23 cellular contexts compared by ENCODE assay signal in the genomic region with DNA sequence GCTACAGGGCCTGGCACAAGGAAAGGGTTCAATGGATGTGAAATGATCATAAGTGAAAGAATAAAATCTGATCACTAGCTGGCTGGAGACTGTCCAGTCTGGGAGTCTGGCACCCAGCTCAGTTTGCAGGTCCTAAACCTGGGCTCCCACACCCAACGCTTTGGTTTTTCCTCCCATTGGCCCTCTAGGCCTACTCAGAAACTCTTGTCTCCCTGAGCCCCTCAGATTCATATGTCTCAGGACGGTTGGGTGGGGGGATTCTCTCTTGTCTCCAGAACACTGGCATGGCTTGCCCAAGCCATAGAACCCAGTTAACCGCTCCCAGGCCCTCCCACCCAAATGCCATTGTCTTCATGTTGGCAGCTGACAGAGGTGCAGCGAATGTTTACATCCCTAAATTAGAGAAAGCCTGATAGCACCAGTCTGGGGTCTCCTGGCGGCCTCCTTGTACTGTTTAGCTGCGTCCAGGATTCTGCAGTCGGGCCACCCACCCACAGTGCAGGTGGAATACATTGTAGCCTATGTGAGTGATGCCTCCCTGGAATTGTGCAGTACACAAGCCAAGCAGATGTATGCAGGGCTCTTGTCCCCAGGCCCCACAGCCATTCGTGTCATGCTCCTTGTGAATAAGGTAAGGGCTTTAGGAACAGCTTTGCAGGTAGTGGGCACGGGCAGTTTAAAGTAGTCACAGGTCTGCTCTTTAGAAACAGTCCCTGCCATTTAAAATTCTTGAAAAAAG.
DNase-seq lines count a peak whose midpoint lies in the region; ATAC-seq and TF ChIP-seq lines count a peak whose summit lies in the region.
"Had no signal": no experiment of that assay in that cellular context is flagged by ENCODE, and none has a peak within 500 bp of the region (broad histone marks: within the 10 kb centered on the region; RNA-seq: fewer than 3 reads in every experiment).

No MANE protein-coding gene starts in this region.

- H3F3A ChIP-seq in PC-9 (ENCODE audit: insufficient read depth, low read depth), result peaks cover 24% of the 10 kb centered on the region; the same call in 1 of the 2 replicates

- H4K20me1 ChIP-seq in BLaER1, result no peaks in the 10 kb centered on the region
- no peaks in the 10 kb centered on the region for H4K20me1 ChIP-seq in PC-9 (ENCODE audit: insufficient read depth)

- H2AFZ ChIP-seq in PC-9, result no peak overlapping the region

- H3K9me2 ChIP-seq in PC-9 (ENCODE audit: insufficient read depth), result no peaks in the 10 kb centered on the region
- H3K9me2 ChIP-seq: SK-N-SH had no signal

- H3K27ac Mint-ChIP-seq in activated CD8-positive, alpha-beta memory T cell treated with anti-CD3 and anti-CD28 coated beads, Interleukin-2, amount 10 ng/mL, durations not matched to agents 7 days and 5 days, result no peak overlapping the region
- no peak overlapping the region for H3K27ac Mint-ChIP-seq in osteocyte (ENCODE audit: unreplicated experiment)
- H3K27ac Mint-ChIP-seq: CD4-positive, CD25-positive, alpha-beta regulatory T cell had no signal

- DNase-seq in activated CD8-positive, alpha-beta memory T cell treated with anti-CD3 and anti-CD28 coated beads for 24 hours, result peak; percentile 37
- DNase-seq in activated CD8-positive, alpha-beta memory T cell treated with anti-CD3 and anti-CD28 coated beads, Interleukin-2, amount 10 ng/mL, durations not matched to agents 7 days and 5 days, result no peak
- DNase-seq in coronary artery (ENCODE audit: low spot score), result peak; percentile 49
- DNase-seq in osteocyte (ENCODE audit: extremely low spot score, unreplicated experiment), result peak; percentile 62
- no peak for DNase-seq in PC-9
- DNase-seq in NCI-H1092 treated with DMSO at 0.1 percent for 48 hours (lab: John Stamatoyannopoulos, UW), result no peak
- DNase-seq: 8988T; ACHN; BE2C; CD4-positive, CD25-positive, alpha-beta regulatory T cell; DMS153; DND-41; IMR-90; KG1; MG63; NCI-H2081; NCI-H2171; NCI-H226; NCI-H510A; SK-N-SH had no signal

- H3K36me3 Mint-ChIP-seq in activated CD8-positive, alpha-beta memory T cell treated with anti-CD3 and anti-CD28 coated beads, Interleukin-2, amount 10 ng/mL, durations not matched to agents 7 days and 5 days, result no peaks in the 10 kb centered on the region
- no peaks in the 10 kb centered on the region for H3K36me3 Mint-ChIP-seq in osteocyte (ENCODE audit: unreplicated experiment)
- H3K36me3 Mint-ChIP-seq: CD4-positive, CD25-positive, alpha-beta regulatory T cell had no signal

- BruUV-seq in PC-9 (replicated peaks; lab: Mats Ljungman, UMichigan), result no TSS peak

- H3K4me1 ChIP-seq in BLaER1, result peaks cover 72% of the 10 kb centered on the region
- H3K4me1 ChIP-seq in PC-9 (replicated peaks; ENCODE audit: insufficient read depth), result peaks cover 37% of the 10 kb centered on the region

- no peaks in the 10 kb centered on the region for H3K79me2 ChIP-seq in PC-9 (ENCODE audit: low read depth)

- H3K9me3 ChIP-seq in BLaER1 (0 out of 2 replicates have a peak, but pooled peaks cover 5% of the 10 kb centered on the region), PC-9 (ENCODE audit: insufficient read depth, low read depth) (no peaks in the 10 kb centered on the region)
- H3K9me3 ChIP-seq: BE2C, MG63, Peyer's patch, SK-N-SH had no signal

- H3K27me3 ChIP-seq in BLaER1 (no peaks in the 10 kb centered on the region), PC-9 (ENCODE audit: insufficient read depth, low read depth) (no peaks in the 10 kb centered on the region)
- H3K27me3 ChIP-seq: BE2C, MG63, Peyer's patch had no signal

- TF ChIP-seq CTCF in coronary artery (IDR thresholded peaks at IDR 0.05) (no peak), osteocyte (IDR thresholded peaks at IDR 0.05) (no peak), PC-9 (conservative IDR thresholded peaks at IDR 0.05) (no peak)

- CTCF ChIA-PET in activated CD8-positive, alpha-beta memory T cell treated with anti-CD3 and anti-CD28 coated beads, Interleukin-2, amount 10 ng/mL, durations not matched to agents 7 days and 5 days (lab: Charles Lee), result interaction anchor here (0.9 kb wide), 1 partner anchor 36 kb away, joined by 3 read pairs; no protein-coding TSS in a partner anchor
- CTCF ChIA-PET in PC-9 (lab: Charles Lee), result interaction anchor here (0.8 kb wide), 1 partner anchor 10 kb away, joined by 3 read pairs; no protein-coding TSS in a partner anchor

- H3K27ac ChIP-seq in BLaER1 (peak overlapping the region; percentile 88), coronary artery (no peak overlapping the region), PC-9 (no peak overlapping the region)
- H3K27ac ChIP-seq: Peyer's patch had no signal

- H3K4me3 ChIP-seq in BLaER1 (no peak overlapping the region), coronary artery (no peak overlapping the region), PC-9 (no peak overlapping the region)
- H3K4me3 ChIP-seq: MG63, Peyer's patch had no signal

- H3K4me1 Mint-ChIP-seq in activated CD8-positive, alpha-beta memory T cell treated with anti-CD3 and anti-CD28 coated beads, Interleukin-2, amount 10 ng/mL, durations not matched to agents 7 days and 5 days, result no peaks in the 10 kb centered on the region
- H3K4me1 Mint-ChIP-seq in osteocyte (ENCODE audit: unreplicated experiment), result peaks cover 21% of the 10 kb centered on the region

- H3K27me3 Mint-ChIP-seq in activated CD8-positive, alpha-beta memory T cell treated with anti-CD3 and anti-CD28 coated beads, Interleukin-2, amount 10 ng/mL, durations not matched to agents 7 days and 5 days, result peaks cover 10% of the 10 kb centered on the region
- H3K27me3 Mint-ChIP-seq in osteocyte (ENCODE audit: unreplicated experiment), result peaks cover 61% of the 10 kb centered on the region

- H3K4me3 Mint-ChIP-seq in activated CD8-positive, alpha-beta memory T cell treated with anti-CD3 and anti-CD28 coated beads, Interleukin-2, amount 10 ng/mL, durations not matched to agents 7 days and 5 days, result no peak overlapping the region
- H3K4me3 Mint-ChIP-seq in osteocyte (ENCODE audit: unreplicated experiment), result no peak overlapping the region
- H3K4me3 Mint-ChIP-seq: CD4-positive, CD25-positive, alpha-beta regulatory T cell had no signal

- no peaks in the 10 kb centered on the region for H3K9me3 Mint-ChIP-seq in activated CD8-positive, alpha-beta memory T cell treated with anti-CD3 and anti-CD28 coated beads, Interleukin-2, amount 10 ng/mL, durations not matched to agents 7 days and 5 days (ENCODE audit: low read depth)
- H3K9me3 Mint-ChIP-seq in osteocyte (ENCODE audit: unreplicated experiment), result peaks cover 3% of the 10 kb centered on the region

- POLR2A ChIA-PET in PC-9 (lab: Charles Lee; ENCODE audit: unreplicated experiment), result interaction anchor here (0.5 kb wide), 1 partner anchor 332 kb away, joined by 6 read pairs; no protein-coding TSS in a partner anchor

- intact Hi-C loops in PC-9 (cut with micrococcal nuclease; ENCODE audit: unreplicated experiment), result loop anchor here (5.0 kb wide), 1 partner anchor 132 kb away; no protein-coding TSS in a partner anchor

- H3K4me2 ChIP-seq in BLaER1 (peak overlapping the region; percentile 87; the same call in 1 of the 2 replicates), PC-9 (no peak overlapping the region)
- H3K4me2 ChIP-seq: SK-N-SH had no signal

- no peak overlapping the region for H3K9ac ChIP-seq in BLaER1
- H3K9ac ChIP-seq: SK-N-SH had no signal

- ATAC-seq in activated CD8-positive, alpha-beta memory T cell treated with anti-CD3 and anti-CD28 coated beads, Interleukin-2, amount 10 ng/mL, durations not matched to agents 7 days and 5 days, result no peak
- no peak for ATAC-seq in GM19328 (IDR thresholded peaks at IDR 0.05; ENCODE audit: unreplicated experiment)

- no peaks in the 10 kb centered on the region for H3K36me3 ChIP-seq in BLaER1
- H3K36me3 ChIP-seq in PC-9 (ENCODE audit: low read depth), result no peaks in the 10 kb centered on the region
- H3K36me3 ChIP-seq: BE2C, MG63, Peyer's patch had no signal

Comparison
In these comparisons a context has a peak if more than half of its experiments do, and no peak if none do; other contexts are left out.
1. DNase-seq: peak in activated CD8-positive, alpha-beta memory T cell treated with anti-CD3 and anti-CD28 coated beads for 24 hours (single experiment), coronary artery (single experiment) and osteocyte (single experiment); none in activated CD8-positive, alpha-beta memory T cell treated with anti-CD3 and anti-CD28 coated beads, Interleukin-2, amount 10 ng/mL, durations not matched to agents 7 days and 5 days (single experiment), PC-9 (0 of 2) and NCI-H1092 treated with DMSO at 0.1 percent for 48 hours (single experiment).